ENCODE assay signal across 16 cellular contexts in the genomic region with DNA sequence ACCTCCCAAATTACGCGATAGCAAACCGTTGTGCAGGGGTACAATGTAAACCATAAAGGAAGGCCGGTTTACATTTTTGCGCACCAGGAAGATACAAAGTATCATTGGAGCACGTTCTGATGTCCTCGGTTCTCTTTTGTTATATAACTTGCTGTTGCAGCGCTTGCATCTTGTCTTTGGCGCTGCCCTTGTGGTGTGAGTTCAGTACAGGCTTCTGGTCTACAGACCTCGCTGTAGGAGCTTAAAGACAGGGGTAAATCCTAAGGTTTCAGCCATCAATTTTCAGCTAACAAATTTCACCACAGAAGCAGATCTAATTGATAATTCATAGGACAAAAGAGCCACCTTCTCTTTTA. TPM values are rescaled to one million over a fixed set of nuclear protein-coding genes. Genes with fewer than 3 reads are reported as not detected.
DNase-seq lines count a peak whose midpoint lies in the region; ATAC-seq and TF ChIP-seq lines count a peak whose summit lies in the region.
"Had no signal": no experiment of that assay in that cellular context is flagged by ENCODE, and none has a peak within 500 bp of the region (broad histone marks: within the 10 kb centered on the region; RNA-seq: fewer than 3 reads in every experiment).

No MANE protein-coding gene starts in this region.

- peak overlapping the region; percentile 64 for H3K4me3 Mint-ChIP-seq in CD4-positive, alpha-beta T cell

- H4K8ac ChIP-seq in mesendoderm (ENCODE audit: low read depth, low read length), result no peak overlapping the region

- no peak overlapping the region for H3K27ac Mint-ChIP-seq in CD4-positive, alpha-beta T cell

- H3K36me3 ChIP-seq in ES-I3 (ENCODE audit: insufficient read depth, low read length), result no peaks in the 10 kb centered on the region
- no peaks in the 10 kb centered on the region for H3K36me3 ChIP-seq in mesendoderm (ENCODE audit: control insufficient read depth, insufficient read depth, low read length)
- H3K36me3 ChIP-seq: SJSA1 had no signal

- H2BK15ac ChIP-seq in mesendoderm (replicated peaks; ENCODE audit: low read depth), result no peak overlapping the region

- H3K4me3 ChIP-seq in mesendoderm (ENCODE audit: low read length), result no peak overlapping the region
- H3K4me3 ChIP-seq: SJSA1 had no signal

- intact Hi-C loops in CD4-positive, alpha-beta T cell (cut with DNase I, micrococcal nuclease), result loop anchor here in 1 of 2 experiments (10.0 kb wide), 1 partner anchor 242 kb away; the partner anchor contains the start of gene RAB18

- H3K27me3 ChIP-seq in CD4-positive, alpha-beta T cell (ENCODE audit: control insufficient read depth, insufficient read depth, low read length), result peaks cover 65% of the 10 kb centered on the region
- peaks cover 28% of the 10 kb centered on the region for H3K27me3 ChIP-seq in mesendoderm (ENCODE audit: insufficient read depth, low read length, poor library complexity)

- no CpG with 5 or more reads among the region's 10 CpGs for WGBS in mesendoderm (ENCODE audit: extremely low coverage, insufficient coverage, low lambda C conversion rate)

- no peaks in the 10 kb centered on the region for H3K79me1 ChIP-seq in mesendoderm (ENCODE audit: low read length)

- no peak overlapping the region for H4K5ac ChIP-seq in mesendoderm (ENCODE audit: low read length)

- H3K27ac ChIP-seq in CD4-positive, alpha-beta T cell (ENCODE audit: low read depth, low read length), result no peak overlapping the region
- H3K27ac ChIP-seq in mesendoderm (ENCODE audit: low read depth, low read length) (no peak overlapping the region), caudate nucleus (ENCODE audit: low read depth, low read length) (no peak overlapping the region)
- H3K27ac ChIP-seq: SJSA1 had no signal

- H3K9me3 Mint-ChIP-seq in CD4-positive, alpha-beta T cell, result no peaks in the 10 kb centered on the region
- H3K9me3 Mint-ChIP-seq: IgD-negative memory B cell had no signal

- no peak for TF ChIP-seq CTCF in CD4-positive, alpha-beta T cell (IDR thresholded peaks at IDR 0.05)

- H3K79me2 ChIP-seq in mesendoderm (ENCODE audit: control insufficient read depth, insufficient read depth, low read length), result no peaks in the 10 kb centered on the region

- H3K4me2 ChIP-seq in mesendoderm (ENCODE audit: low read length), result peak overlapping the region; percentile 22

- CTCF ChIA-PET in CD4-positive, alpha-beta T cell (lab: Charles Lee), result interaction anchor here (1.3 to 1.5 kb wide), 2 partner anchors 11 to 12 kb away, joined by 3 to 4 read pairs; no protein-coding TSS in a partner anchor

- DNase-seq in CD4-positive, alpha-beta T cell, result no peak
- peak; percentile 1 for DNase-seq in central memory CD4-positive, alpha-beta T cell
- DNase-seq in mesendoderm (peak; percentile 60), cerebellum (ENCODE audit: low spot score) (no peak), HT-29 (ENCODE audit: low spot score) (no peak), caudate nucleus (lab: John Stamatoyannopoulos, UW) (no peak)
- DNase-seq: activated CD8-positive, alpha-beta memory T cell treated with anti-CD3 and anti-CD28 coated beads, Interleukin-2, amount 10 ng/mL, durations not matched to agents 7 days and 5 days; C1 segment of cervical spinal cord; head of caudate nucleus; left ventricle myocardium superior; NCI-H1417; trophoblast cell had no signal

- no peak for ATAC-seq in CD4-positive, alpha-beta T cell (ENCODE audit: poor library complexity)
- ATAC-seq in GM19467 (IDR thresholded peaks at IDR 0.05; ENCODE audit: unreplicated experiment), result no peak
- ATAC-seq: activated CD8-positive, alpha-beta memory T cell treated with anti-CD3 and anti-CD28 coated beads, Interleukin-2, amount 10 ng/mL, durations not matched to agents 7 days and 5 days; left ventricle myocardium superior had no signal

- no peak overlapping the region for H3K4ac ChIP-seq in mesendoderm (ENCODE audit: low read depth, low read length)

- POLR2A ChIA-PET in CD4-positive, alpha-beta T cell (lab: Charles Lee), result interaction anchor here (1.4 to 1.5 kb wide), 2 partner anchors 557 to 785 kb away, joined by 4 to 6 read pairs; partner anchors contain the start of gene WAC

- no peak overlapping the region for H2BK5ac ChIP-seq in mesendoderm (ENCODE audit: low read length)

- H3K23ac ChIP-seq in mesendoderm (ENCODE audit: low read length), result no peak overlapping the region

- H3K56ac ChIP-seq in mesendoderm (ENCODE audit: low read length), result no peak overlapping the region

- no peak overlapping the region for H2BK120ac ChIP-seq in mesendoderm (ENCODE audit: low read depth, low read length)

- peaks cover 82% of the 10 kb centered on the region for H3K27me3 Mint-ChIP-seq in CD4-positive, alpha-beta T cell

- H3K18ac ChIP-seq in mesendoderm (ENCODE audit: low read length), result no peak overlapping the region

- peak overlapping the region; percentile 80; the same call in 1 of the 2 replicates for H3K9ac ChIP-seq in ES-I3 (ENCODE audit: low read depth, low read length)
- H3K9ac ChIP-seq in mesendoderm (ENCODE audit: low read length), result no peak overlapping the region

- H3K4me1 ChIP-seq in ES-I3 (ENCODE audit: insufficient read depth, low read length), result no peaks in the 10 kb centered on the region
- H3K4me1 ChIP-seq in mesendoderm (ENCODE audit: control insufficient read depth, low read depth, low read length), result peaks cover 3% of the 10 kb centered on the region

- peaks cover 36% of the 10 kb centered on the region for H3K4me1 Mint-ChIP-seq in CD4-positive, alpha-beta T cell (ENCODE audit: low read depth)

- H3K36me3 Mint-ChIP-seq in CD4-positive, alpha-beta T cell (ENCODE audit: low read depth), result peaks cover 4% of the 10 kb centered on the region
- H3K36me3 Mint-ChIP-seq: IgD-negative memory B cell had no signal

- H2AK5ac ChIP-seq in mesendoderm (ENCODE audit: low read length), result no peak overlapping the region

- H3K9me3 ChIP-seq in CD4-positive, alpha-beta T cell (ENCODE audit: control insufficient read depth, low read length), result no peaks in the 10 kb centered on the region
- no peaks in the 10 kb centered on the region for H3K9me3 ChIP-seq in ES-I3 (ENCODE audit: control insufficient read depth, insufficient read depth, low read length)

RNA-seq across cellular contexts. Expression of gene MKX, which starts 1.5 kb away (rescaled TPM):
- not detected for total RNA-seq in CD4-positive, alpha-beta T cell
- 1.9 TPM for polyA plus RNA-seq in mesendoderm (2013, experiment 1 of 2)
- polyA plus RNA-seq in mesendoderm (2013, experiment 2 of 2), result 1.8 TPM
- total RNA-seq in cerebellum, result 1.8 TPM
- total RNA-seq in HT-29 (2014; rRNA removed; shearing (Covaris generic)), result not detected in 2 replicates
- total RNA-seq: activated CD8-positive, alpha-beta memory T cell treated with anti-CD3 and anti-CD28 coated beads, Interleukin-2, amount 10 ng/mL, durations not matched to agents 7 days and 5 days; SJSA1 had no signal
- polyA plus RNA-seq: IgD-negative memory B cell had no signal

Comparison
In these comparisons a context has a peak if more than half of its experiments do, and no peak if none do; other contexts are left out.
1. DNase-seq: peak in central memory CD4-positive, alpha-beta T cell (single experiment) and mesendoderm (single experiment); none in CD4-positive, alpha-beta T cell (0 of 10), cerebellum (single experiment), HT-29 (single experiment) and caudate nucleus (0 of 61).